9 cellular contexts compared by ENCODE assay signal in genomic region chr12:95548056-95548538, GRCh38. TPM values are rescaled to one million over a fixed set of nuclear protein-coding genes. Genes with fewer than 3 reads are reported as not detected.
DNase-seq lines count a peak whose midpoint lies in the region; ATAC-seq and TF ChIP-seq lines count a peak whose summit lies in the region.
"Had no signal": no experiment of that assay in that cellular context is flagged by ENCODE, and none has a peak within 500 bp of the region (broad histone marks: within the 10 kb centered on the region; RNA-seq: fewer than 3 reads in every experiment).

No MANE protein-coding gene starts in this region.

- H3K4me3 ChIP-seq in AG10803 (ENCODE audit: low read length) = peak overlapping the region; percentile 42
- H3K4me3 ChIP-seq in fibroblast of mammary gland (ENCODE audit: control insufficient read depth, low read depth, low read length) = peak overlapping the region; percentile 43
- peak overlapping the region; percentile 58 to 60 for H3K4me3 ChIP-seq in uterus

- intact Hi-C loops in uterus (cut with DNase I; ENCODE audit: low total_unique reads) = no loop called here

- no peak for TF ChIP-seq CTCF in AG10803 (conservative IDR thresholded peaks at IDR 0.05; ENCODE audit: low read length)
- TF ChIP-seq CTCF in fibroblast of mammary gland (conservative IDR thresholded peaks at IDR 0.05; ENCODE audit: control insufficient read depth, insufficient read depth, low read depth, low read length) = no peak
- TF ChIP-seq CTCF in neural crest cell (conservative IDR thresholded peaks at IDR 0.05) = no peak
- TF ChIP-seq CTCF in uterus (IDR thresholded peaks at IDR 0.05) = no peak

- peak overlapping the region; percentile 69 for H3K27ac Mint-ChIP-seq in neural crest cell (ENCODE audit: unreplicated experiment)

- peak overlapping the region; percentile 72 for H3K27ac ChIP-seq in KOPT-K1 (ENCODE audit: low read depth, low read length, poor library complexity, severe bottlenecking)
- peak overlapping the region; percentile 77 to 87 for H3K27ac ChIP-seq in uterus
- H3K27ac ChIP-seq: epithelial cell of prostate had no signal

- DNase-seq in AG10803 (ENCODE audit: low read depth) = no peak
- DNase-seq in activated T-cell treated with anti-CD3 and anti-CD28 coated beads for 1 hour (ENCODE audit: low read depth) = peak; percentile 9
- DNase-seq in fibroblast of mammary gland (ENCODE audit: low read depth) = peak; percentile 8
- peak; percentile 30 for DNase-seq in neural crest cell (ENCODE audit: low read depth, low spot score)
- DNase-seq in uterus = peak; percentile 19 to 29
- DNase-seq in SW480 (ENCODE audit: low spot score) = no peak

- H3K4me1 ChIP-seq in uterus = no peaks in the 10 kb centered on the region

- H3K4me1 Mint-ChIP-seq in neural crest cell = peaks cover 54% of the 10 kb centered on the region

- H3K36me3 ChIP-seq in KOPT-K1 (ENCODE audit: insufficient read depth, low read length) (no peaks in the 10 kb centered on the region), uterus (no peaks in the 10 kb centered on the region)

- H3K9me3 ChIP-seq in KOPT-K1 (ENCODE audit: insufficient read depth, low read length, poor library complexity, severe bottlenecking) (peaks cover 8% of the 10 kb centered on the region), uterus (no peaks in the 10 kb centered on the region)

- H3K4me3 Mint-ChIP-seq in neural crest cell = peak overlapping the region; percentile 77

- TF ChIP-seq POLR2A in uterus (IDR thresholded peaks at IDR 0.05) = no peak

- no peak for ATAC-seq in HG02970 (IDR thresholded peaks at IDR 0.05; ENCODE audit: low FRiP score, unreplicated experiment)

- H3K27me3 ChIP-seq in uterus = no peaks in the 10 kb centered on the region

- peaks cover 6% of the 10 kb centered on the region for H3K9me3 Mint-ChIP-seq in neural crest cell

- peaks cover 2% of the 10 kb centered on the region for H3K36me3 Mint-ChIP-seq in neural crest cell (ENCODE audit: low read depth)

- H3K27me3 Mint-ChIP-seq in neural crest cell (ENCODE audit: low read depth) = peaks cover 65% of the 10 kb centered on the region

RNA-seq across cellular contexts. Expression of gene USP44, which starts 3.2 kb away (rescaled TPM):
- 15.5 and 20.0 TPM in 2 replicates for total RNA-seq in neural crest cell
- total RNA-seq in uterus = 1 to 10 TPM; 2.6 to 7.7 (median 5.0) TPM

Comparison
In these comparisons a context has a peak if more than half of its experiments do, and no peak if none do; other contexts are left out.
1. DNase-seq: peak in activated T-cell treated with anti-CD3 and anti-CD28 coated beads for 1 hour (single experiment), fibroblast of mammary gland (single experiment), neural crest cell (single experiment) and uterus (2 of 2); none in AG10803 (single experiment) and SW480 (single experiment).
2. Peak in every context shown above with its lines, with median percentiles within 50 percentile points of each other: H3K4me3 ChIP-seq.